ENCODE assay signal across 19 cellular contexts in the genomic region with DNA sequence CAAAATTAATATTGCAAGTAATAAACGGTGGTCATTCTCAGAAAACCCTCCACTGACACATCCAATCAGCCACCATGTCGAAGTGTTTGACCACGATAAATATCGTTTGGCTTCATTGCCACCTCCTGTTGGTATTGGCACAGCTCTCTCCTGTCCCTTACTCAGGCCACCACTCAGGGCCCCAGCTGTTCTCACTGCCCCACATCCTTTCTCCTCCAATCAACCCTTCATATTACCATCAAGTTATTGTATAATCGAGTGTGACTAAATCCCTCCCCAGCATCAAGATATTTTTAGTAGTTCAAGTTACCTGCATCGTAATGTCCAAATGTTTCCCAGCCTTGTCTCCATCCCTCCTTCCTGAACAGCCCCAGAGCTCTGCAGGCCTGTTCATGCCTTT.
"Had no signal": no experiment of that assay in that cellular context is flagged by ENCODE, and none has a peak within 500 bp of the region (broad histone marks: within the 10 kb centered on the region; RNA-seq: fewer than 3 reads in every experiment).

No MANE protein-coding gene starts in this region.

- H3K4me3 Mint-ChIP-seq: activated naive CD4-positive, alpha-beta T cell treated with anti-CD3 and anti-CD28 coated beads for 36 hours; activated T-cell treated with anti-CD3 and anti-CD28 coated beads, Interleukin-2, amount 50 U/mL, for 4 hours; neural progenitor cell; T-helper 1 cell treated with Interleukin-12 subunit alpha and Interleukin-12 subunit beta and Interleukin-4 antibody, amounts not matched to agents 30 μg/mL and 1 μg/mL, for 36 hours had no signal

- ATAC-seq: stimulated activated naive CD8-positive, alpha-beta T cell treated with anti-CD3 and anti-CD28 coated beads, Interleukin-15, Interleukin-2, amounts not matched to agents 100 U/mL and 50 U/mL, for 24 hours had no signal

- H3K27ac ChIP-seq: brain microvascular endothelial cell, foreskin keratinocyte, neural progenitor cell, upper lobe of left lung had no signal

- H3K4me3 ChIP-seq: neural progenitor cell, spleen, upper lobe of left lung had no signal

- H2AFZ ChIP-seq: neural progenitor cell had no signal

- H3K36me3 ChIP-seq: brain microvascular endothelial cell, neural progenitor cell, spleen, upper lobe of left lung had no signal

- H3K9me3 ChIP-seq: spleen, upper lobe of left lung had no signal

- H3K27ac Mint-ChIP-seq: activated T-helper 2 cell treated with anti-CD3 and anti-CD28 coated beads, Interferon-gamma antibody, Interleukin-2, Interleukin-4, amounts not matched to agents 10 μg/mL and 5 μg/mL and 100 μg/mL, durations not matched to agents 14 hours and 24 hours and 36 hours; neural progenitor cell had no signal

- H3K27me3 ChIP-seq: brain microvascular endothelial cell, foreskin keratinocyte, neural progenitor cell, spleen, upper lobe of left lung had no signal

- H3K9ac ChIP-seq: neural progenitor cell had no signal

- H3K4me2 ChIP-seq: neural progenitor cell had no signal

- DNase-seq: activated CD4-positive, alpha-beta T cell treated with anti-CD3 and anti-CD28 coated beads for 4 hours; activated CD4-positive, alpha-beta T cell treated with anti-CD3 and anti-CD28 coated beads, Interleukin-2, amount 50 U/mL, for 48 hours; activated CD4-positive, CD25-positive, alpha-beta regulatory T cell; activated CD8-positive, alpha-beta memory T cell treated with anti-CD3 and anti-CD28 coated beads, Interleukin-2, amount 50 U/mL, for 48 hours; activated naive CD4-positive, alpha-beta T cell treated with anti-CD3 and anti-CD28 coated beads for 36 hours; activated T-cell treated with anti-CD3 and anti-CD28 coated beads, Interleukin-2, amount 50 U/mL, for 4 hours; aorta; brain microvascular endothelial cell; central memory CD4-positive, alpha-beta T cell; dermis blood vessel endothelial cell; effector CD8-positive, alpha-beta T cell; spleen; stimulated activated CD4-positive, alpha-beta T cell treated with anti-CD3 and anti-CD28 coated beads, Interleukin-4, amount 100 ng/mL, for 1 hour; stimulated activated naive CD8-positive, alpha-beta T cell treated with anti-CD3 and anti-CD28 coated beads, Interleukin-15, Interleukin-2, amounts not matched to agents 100 U/mL and 50 U/mL, for 24 hours; upper lobe of left lung had no signal

- H3K9me3 Mint-ChIP-seq: activated naive CD4-positive, alpha-beta T cell treated with anti-CD3 and anti-CD28 coated beads for 36 hours; activated T-cell treated with anti-CD3 and anti-CD28 coated beads, Interleukin-2, amount 50 U/mL, for 4 hours; activated T-helper 2 cell treated with anti-CD3 and anti-CD28 coated beads, Interferon-gamma antibody, Interleukin-2, Interleukin-4, amounts not matched to agents 10 μg/mL and 5 μg/mL and 100 μg/mL, durations not matched to agents 14 hours and 24 hours and 36 hours; neural progenitor cell; T-helper 1 cell treated with Interleukin-12 subunit alpha and Interleukin-12 subunit beta and Interleukin-4 antibody, amounts not matched to agents 30 μg/mL and 1 μg/mL, for 36 hours had no signal
